ENCODE assay signal across 8 cellular contexts in genomic region chr3:58009026-58009748, GRCh38. TPM values are rescaled to one million over a fixed set of nuclear protein-coding genes. Genes with fewer than 3 reads are reported as not detected.
DNase-seq lines count a peak whose midpoint lies in the region; ATAC-seq, FAIRE-seq and TF ChIP-seq lines count a peak whose summit lies in the region.

No MANE protein-coding gene starts in this region.

- no peak for TF ChIP-seq POLR2A in erythroblast (IDR thresholded peaks at IDR 0.05; ENCODE audit: low read length)

- H3K79me1 ChIP-seq in neuronal stem cell (ENCODE audit: low read depth, low read length): peaks cover 7% of the 10 kb centered on the region

- POLR2A ChIA-PET in activated CD8-positive, alpha-beta T cell treated with anti-CD3 and anti-CD28 coated beads, Interleukin-2, amount 10 ng/mL, durations not matched to agents 7 days and 5 days (lab: Charles Lee): interaction anchor here (0.7 to 0.8 kb wide), 2 partner anchors 20 to 157 kb away, joined by 4 to 5 read pairs; no protein-coding TSS in a partner anchor

- no peak overlapping the region for H2BK5ac ChIP-seq in neuronal stem cell (ENCODE audit: low read length)

- H3K4me3 ChIP-seq in neuronal stem cell (ENCODE audit: low read length in 2 of 2): peak overlapping the region; percentile 91 to 93

- WGBS in neuronal stem cell (ENCODE audit: extremely low coverage in 2 of 2, insufficient read length in 2 of 2, insufficient replicate concordance in 1 of 2), 2 donors: no CpG with 5 or more reads among the region's 33 CpGs

- H3K9me3 ChIP-seq in neuronal stem cell (replicated peaks in 1 of 2; ENCODE audit: control insufficient read depth in 2 of 2, insufficient read depth in 1 of 2, low read depth in 1 of 2, low read length in 2 of 2): no peaks in the 10 kb centered on the region

- H3K14ac ChIP-seq in neuronal stem cell (ENCODE audit: low read length): peak overlapping the region; percentile 41

- in situ Hi-C loops in GM13977 (cut with MboI; ENCODE audit: low pct_unique_long_range_greater_than_20kb, low sequenced_read_pairs, unreplicated experiment): loop anchor here (25.0 kb wide), 2 partner anchors 153 to 303 kb away; partner anchors contain the start of genes HTD2 and RPP14

- no peaks in the 10 kb centered on the region for H3K27me3 Mint-ChIP-seq in activated CD8-positive, alpha-beta T cell treated with anti-CD3 and anti-CD28 coated beads, Interleukin-2, amount 10 ng/mL, durations not matched to agents 7 days and 5 days (ENCODE audit: low read depth)

- peak overlapping the region; percentile 78 for H2BK15ac ChIP-seq in neuronal stem cell (ENCODE audit: low read length)

- DNase-seq in GM13977 (ENCODE audit: low spot score) (peak; percentile 61), erythroblast (lab: John Stamatoyannopoulos, UW) (peak; percentile 49 to 57), neuronal stem cell (ENCODE audit: low spot score) (no peak), occipital lobe (lab: John Stamatoyannopoulos, UW) (no peak), epidermal melanocyte (ENCODE audit: insufficient read length, low spot score) (no peak), frontal cortex (ENCODE audit: low spot score in 2 of 2) (no peak)
- peak; percentile 48 for DNase-seq in activated CD8-positive, alpha-beta T cell treated with anti-CD3 and anti-CD28 coated beads, Interleukin-2, amount 10 ng/mL, durations not matched to agents 7 days and 5 days

- no peak overlapping the region for H4K8ac ChIP-seq in neuronal stem cell (ENCODE audit: low read depth, low read length)

- no peak overlapping the region for H2BK120ac ChIP-seq in neuronal stem cell (ENCODE audit: low read depth, low read length)

- peak overlapping the region; percentile 43 for H3K27ac Mint-ChIP-seq in activated CD8-positive, alpha-beta T cell treated with anti-CD3 and anti-CD28 coated beads, Interleukin-2, amount 10 ng/mL, durations not matched to agents 7 days and 5 days

- H3K36me3 ChIP-seq in neuronal stem cell (replicated peaks in 1 of 2; ENCODE audit: control insufficient read depth in 2 of 2, insufficient read depth in 2 of 2, low read length in 2 of 2): no peaks in the 10 kb centered on the region

- H3K9me3 Mint-ChIP-seq in activated CD8-positive, alpha-beta T cell treated with anti-CD3 and anti-CD28 coated beads, Interleukin-2, amount 10 ng/mL, durations not matched to agents 7 days and 5 days (ENCODE audit: insufficient read depth): no peaks in the 10 kb centered on the region

- H3K4me1 Mint-ChIP-seq in activated CD8-positive, alpha-beta T cell treated with anti-CD3 and anti-CD28 coated beads, Interleukin-2, amount 10 ng/mL, durations not matched to agents 7 days and 5 days (ENCODE audit: low read depth): peaks cover 40% of the 10 kb centered on the region

- peak overlapping the region; percentile 80 for H2AK5ac ChIP-seq in neuronal stem cell (ENCODE audit: low read depth, low read length)

- peak overlapping the region; percentile 94 for H3K23ac ChIP-seq in neuronal stem cell (ENCODE audit: low read depth, low read length, poor library complexity)

- H2BK12ac ChIP-seq in neuronal stem cell (ENCODE audit: low read length): no peak overlapping the region

- no peak for FAIRE-seq in frontal cortex (lab: Jason Lieb, UNC)

- peak; percentile 25 for ATAC-seq in HG03442 (IDR thresholded peaks at IDR 0.05; ENCODE audit: unreplicated experiment)
- peak; percentile 31 for ATAC-seq in activated CD8-positive, alpha-beta T cell treated with anti-CD3 and anti-CD28 coated beads, Interleukin-2, amount 10 ng/mL, durations not matched to agents 7 days and 5 days

- peak overlapping the region; percentile 89 for H3K4me3 Mint-ChIP-seq in activated CD8-positive, alpha-beta T cell treated with anti-CD3 and anti-CD28 coated beads, Interleukin-2, amount 10 ng/mL, durations not matched to agents 7 days and 5 days

- H3K4me1 ChIP-seq in neuronal stem cell (ENCODE audit: control insufficient read depth in 2 of 2, insufficient read depth in 1 of 2, low read depth in 1 of 2, low read length in 2 of 2): peaks cover 9% of the 10 kb centered on the region in 2 donors

- peak overlapping the region; percentile 86 for H3K4me2 ChIP-seq in neuronal stem cell (ENCODE audit: insufficient read depth, low read length, poor library complexity, severe bottlenecking)

- peak overlapping the region; percentile 99 for H3K18ac ChIP-seq in neuronal stem cell (ENCODE audit: low read length)

- peak overlapping the region; percentile 98 for H2AFZ ChIP-seq in neuronal stem cell (ENCODE audit: low read length)

- H3K27ac ChIP-seq in neuronal stem cell (replicated peaks; ENCODE audit: low read length): no peak overlapping the region

- peak overlapping the region; percentile 99 for H3K9ac ChIP-seq in neuronal stem cell (ENCODE audit: low read depth, low read length, poor library complexity)

- no peak overlapping the region for H4K91ac ChIP-seq in neuronal stem cell (ENCODE audit: low read depth, low read length, poor library complexity)

- no peaks in the 10 kb centered on the region for H3K36me3 Mint-ChIP-seq in activated CD8-positive, alpha-beta T cell treated with anti-CD3 and anti-CD28 coated beads, Interleukin-2, amount 10 ng/mL, durations not matched to agents 7 days and 5 days (ENCODE audit: low read depth)

- TF ChIP-seq CTCF in GM13977 (IDR thresholded peaks at IDR 0.05; ENCODE audit: extremely low read depth, insufficient read depth, missing control alignments): no peak

- no peaks in the 10 kb centered on the region for H3K27me3 ChIP-seq in neuronal stem cell (ENCODE audit: control insufficient read depth in 3 of 3, insufficient read depth in 3 of 3, low read depth in 1 of 3, low read length in 3 of 3)

- H3K4ac ChIP-seq in neuronal stem cell (ENCODE audit: low read length): no peak overlapping the region

- CTCF ChIA-PET in activated CD8-positive, alpha-beta T cell treated with anti-CD3 and anti-CD28 coated beads, Interleukin-2, amount 10 ng/mL, durations not matched to agents 7 days and 5 days (lab: Charles Lee): interaction anchor here (0.7 to 3.6 kb wide), 30 partner anchors 9 to 612 kb away, joined by 3 to 39 read pairs (median 6); partner anchors contain the start of genes HTD2 and RPP14

RNA-seq across cellular contexts. Expression of gene FLNB, which starts 1.0 kb away (rescaled TPM):
- total RNA-seq in activated CD8-positive, alpha-beta T cell treated with anti-CD3 and anti-CD28 coated beads, Interleukin-2, amount 10 ng/mL, durations not matched to agents 7 days and 5 days: 10 to 100 TPM; 14.1 to 15.9 TPM
- 19.0 TPM for polyA plus RNA-seq in neuronal stem cell (2013, experiment 1 of 2)
- polyA plus RNA-seq in neuronal stem cell (2013, experiment 2 of 2): 20.1 TPM
- total RNA-seq in occipital lobe: 27.6 TPM
- total RNA-seq in frontal cortex: 16.3 TPM

Comparison
In these comparisons a context has a peak if more than half of its experiments do, and no peak if none do; other contexts are left out.
1. DNase-seq: peak in GM13977 (single experiment), activated CD8-positive, alpha-beta T cell treated with anti-CD3 and anti-CD28 coated beads, Interleukin-2, amount 10 ng/mL, durations not matched to agents 7 days and 5 days (single experiment) and erythroblast (2 of 2); none in neuronal stem cell (single experiment), occipital lobe (single experiment), epidermal melanocyte (single experiment) and frontal cortex (0 of 2).